ENCODE assay signal across 18 cellular contexts in the genomic region with DNA sequence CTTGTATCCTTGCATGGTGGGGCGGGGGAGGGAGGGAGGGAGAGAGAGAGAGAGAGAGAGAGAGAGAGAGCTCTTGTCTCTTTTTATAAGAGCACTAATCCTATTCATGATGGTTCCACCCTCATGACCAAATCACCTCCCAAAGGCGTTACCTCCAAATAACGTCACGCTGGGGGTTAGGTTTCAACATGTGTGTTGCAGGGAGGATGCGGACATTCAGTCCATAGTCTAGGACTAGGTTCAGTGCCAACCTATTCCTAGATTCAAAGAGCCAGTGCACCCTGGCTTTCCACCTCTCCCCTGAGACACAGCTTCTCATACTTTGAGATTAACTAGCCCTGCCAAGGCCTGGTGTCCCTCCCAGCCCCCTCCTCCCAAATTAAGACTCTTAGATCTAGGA.
A peak's percentile ranks its signal among the peaks of the same experiment; 100 is the strongest.
DNase-seq lines count a peak whose midpoint lies in the region; ATAC-seq, FAIRE-seq and TF ChIP-seq lines count a peak whose summit lies in the region.
"Had no signal": no experiment of that assay in that cellular context is flagged by ENCODE, and none has a peak within 500 bp of the region (broad histone marks: within the 10 kb centered on the region; RNA-seq: fewer than 3 reads in every experiment).

No MANE protein-coding gene starts in this region.

- peaks cover 0 to 13% (median 0%) of the 10 kb centered on the region in 3 donors for H3K4me1 ChIP-seq in gastroesophageal sphincter
- H3K4me1 ChIP-seq in thoracic aorta (ENCODE audit: control insufficient read depth in 1 of 2, low read depth in 2 of 2) = peaks cover 3 to 19% of the 10 kb centered on the region in 2 donors
- H3K4me1 ChIP-seq: Peyer's patch had no signal

- TF ChIP-seq POLR2A in gastroesophageal sphincter (IDR thresholded peaks at IDR 0.05) (no peak), GM12892 (IDR thresholded peaks at IDR 0.05; ENCODE audit: low read depth, low read length) (no peak)

- WGBS in gastroesophageal sphincter (ENCODE audit: low coverage in 1 of 2), 2 donors = 76 to 79% methylated on average over 3 to 4 of the region's 5 CpGs

- ATAC-seq in gastroesophageal sphincter = peak; percentile 48
- no peak for ATAC-seq in thoracic aorta (ENCODE audit: insufficient number of reproducible peaks, low FRiP score, low read depth)
- ATAC-seq in GM21447 (IDR thresholded peaks at IDR 0.05; ENCODE audit: unreplicated experiment) = no peak
- ATAC-seq in GM18517 (IDR thresholded peaks at IDR 0.05; ENCODE audit: unreplicated experiment) = no peak
- ATAC-seq: HCT116 had no signal

- DNase-seq in NCI-H2029 (lab: John Stamatoyannopoulos, UW) (peak; percentile 32), NCI-H2029 treated with DMSO at 0.1 percent for 48 hours (lab: John Stamatoyannopoulos, UW) (no peak), NCI-H82 treated with DMSO at 0.1 percent for 48 hours (lab: John Stamatoyannopoulos, UW; ENCODE audit: unreplicated experiment) (peak; percentile 66), thoracic aorta (ENCODE audit: low spot score) (no peak), GM12892 (ENCODE audit: insufficient read length) (no peak)
- DNase-seq: 8988T, C1 segment of cervical spinal cord, COR-L47, NCI-H1417, NCI-H2081 treated with DMSO at 0.1 percent for 48 hours, NCI-H345, NCI-H774, SHP77 treated with DMSO at 0.1 percent for 48 hours had no signal

- TF ChIP-seq EP300 in gastroesophageal sphincter (IDR thresholded peaks at IDR 0.05) = no peak

- H3K9me3 ChIP-seq in gastroesophageal sphincter (no peaks in the 10 kb centered on the region), thoracic aorta (no peaks in the 10 kb centered on the region)
- H3K9me3 ChIP-seq: Peyer's patch had no signal

- H3K4me3 ChIP-seq in gastroesophageal sphincter (no peak overlapping the region), thoracic aorta (no peak overlapping the region)
- H3K4me3 ChIP-seq: Peyer's patch had no signal

- H3K36me3 ChIP-seq in gastroesophageal sphincter (peaks cover 0 to 23% of the 10 kb centered on the region in 2 donors), thoracic aorta (peaks cover 6% of the 10 kb centered on the region)

- H3K27me3 ChIP-seq in gastroesophageal sphincter = no peaks in the 10 kb centered on the region
- no peaks in the 10 kb centered on the region for H3K27me3 ChIP-seq in thoracic aorta (replicated peaks; ENCODE audit: insufficient read depth)
- H3K27me3 ChIP-seq: Peyer's patch had no signal

- no peak for FAIRE-seq in GM12892 (lab: Jason Lieb, UNC)

- H3K27ac ChIP-seq in gastroesophageal sphincter = peak overlapping the region in 2 of 4 donors; percentile 11 to 37
- H3K27ac ChIP-seq in thoracic aorta = peak overlapping the region; percentile 51 to 58
- H3K27ac ChIP-seq: Peyer's patch had no signal

- TF ChIP-seq CTCF in gastroesophageal sphincter (IDR thresholded peaks at IDR 0.05) = no peak
- TF ChIP-seq CTCF in thoracic aorta (IDR thresholded peaks at IDR 0.05) = no peak

Comparison
In these comparisons a context has a peak if more than half of its experiments do, and no peak if none do; other contexts are left out.
1. DNase-seq: peak in NCI-H2029 (single experiment) and NCI-H82 treated with DMSO at 0.1 percent for 48 hours (single experiment); none in NCI-H2029 treated with DMSO at 0.1 percent for 48 hours (single experiment), thoracic aorta (single experiment) and GM12892 (single experiment).